Comparison of ENCODE assay signal across 28 cellular contexts in the genomic region with DNA sequence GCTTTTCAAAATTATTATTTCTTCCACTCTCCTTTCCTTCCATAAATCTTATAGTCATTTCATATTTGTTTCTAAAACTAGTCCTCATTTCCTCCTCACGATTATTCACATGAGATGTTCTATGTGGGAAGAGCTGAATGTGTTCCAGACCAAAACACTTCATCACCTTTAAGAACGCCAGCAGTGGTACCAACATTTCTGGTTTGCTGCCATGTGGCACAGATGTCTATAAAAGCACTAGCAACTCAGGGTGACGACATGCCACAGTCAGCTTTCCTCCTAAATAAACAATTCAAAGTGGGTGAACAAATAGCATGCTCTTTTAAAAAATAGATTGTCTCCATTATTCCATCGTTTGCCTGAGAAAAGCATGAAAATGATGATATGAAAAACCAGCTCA.
DNase-seq lines count a peak whose midpoint lies in the region; ATAC-seq and TF ChIP-seq lines count a peak whose summit lies in the region.
"Had no signal": no experiment of that assay in that cellular context is flagged by ENCODE, and none has a peak within 500 bp of the region (broad histone marks: within the 10 kb centered on the region; RNA-seq: fewer than 3 reads in every experiment).

No MANE protein-coding gene starts in this region.

- no peaks in the 10 kb centered on the region for H3K4me1 ChIP-seq in right atrium auricular region
- H3K4me1 ChIP-seq: adrenal gland, colonic mucosa, Peyer's patch, sigmoid colon, SJSA1, uterus had no signal

- no peaks in the 10 kb centered on the region for H3K27me3 ChIP-seq in right atrium auricular region
- H3K27me3 ChIP-seq: adrenal gland, colonic mucosa, Peyer's patch, sigmoid colon, SJSA1, uterus had no signal

- H3K36me3 ChIP-seq in right atrium auricular region = no peaks in the 10 kb centered on the region
- H3K36me3 ChIP-seq: adrenal gland, colonic mucosa, Peyer's patch, sigmoid colon, SJSA1, uterus had no signal

- no peak for TF ChIP-seq CTCF in right atrium auricular region (IDR thresholded peaks at IDR 0.05)

- H3K4me3 ChIP-seq in right atrium auricular region = no peak overlapping the region
- H3K4me3 ChIP-seq: adrenal gland, colonic mucosa, K562, Peyer's patch, sigmoid colon, SJSA1, uterus had no signal

- no peak for ATAC-seq in HG02623 (IDR thresholded peaks at IDR 0.05; ENCODE audit: unreplicated experiment)
- ATAC-seq in stimulated activated naive CD8-positive, alpha-beta T cell treated with anti-CD3 and anti-CD28 coated beads, Interleukin-15, Interleukin-2, amounts not matched to agents 100 U/mL and 50 U/mL, for 24 hours = no peak
- ATAC-seq: activated T-cell treated with anti-CD3 and anti-CD28 coated beads, Interleukin-2, amount 50 U/mL, for 72 hours; K562; stimulated activated memory B cell treated with anti-CD40 and anti-IgM and Interleukin-4, amounts not matched to agents 10 μg/mL and 1 μg/mL and 100 μg/mL, for 72 hours; T-cell had no signal

- DNase-seq in DMS53 (lab: John Stamatoyannopoulos, UW) = peak; percentile 91
- peak; percentile 1 for DNase-seq in M059J (ENCODE audit: low read depth)
- DNase-seq in SHP77 treated with DMSO at 0.1 percent for 48 hours (lab: John Stamatoyannopoulos, UW) = peak; percentile 67
- no peak for DNase-seq in right atrium auricular region (ENCODE audit: low spot score)
- DNase-seq in stimulated activated naive CD8-positive, alpha-beta T cell treated with anti-CD3 and anti-CD28 coated beads, Interleukin-15, Interleukin-2, amounts not matched to agents 100 U/mL and 50 U/mL, for 24 hours = no peak
- no peak for DNase-seq in ureter (ENCODE audit: low spot score)
- no peak for DNase-seq in COLO829 (ENCODE audit: low spot score)
- DNase-seq: activated CD4-positive, alpha-beta T cell treated with anti-CD3 and anti-CD28 coated beads, Interleukin-2, amount 50 U/mL, for 4 hours; activated naive CD4-positive, alpha-beta T cell treated with anti-CD3 and anti-CD28 coated beads for 36 hours; activated T-cell treated with anti-CD3 and anti-CD28 coated beads, Interleukin-2, amount 50 U/mL, for 72 hours; adrenal gland; CD4-positive, alpha-beta T cell; colonic mucosa; effector CD8-positive, alpha-beta T cell; foreskin melanocyte; mesenchymal stem cell; MM.1S; NCI-H1417; NCI-H524; Peyer's patch; sigmoid colon; stimulated activated CD4-positive, alpha-beta T cell treated with anti-CD3 and anti-CD28 coated beads, Interleukin-4, amount 100 ng/mL, for 4 hours; T-cell; uterus had no signal

- H3K27ac ChIP-seq in right atrium auricular region = peak overlapping the region; percentile 29 to 87
- H3K27ac ChIP-seq: adrenal gland, colonic mucosa, Peyer's patch, sigmoid colon, SJSA1, uterus had no signal

- peaks cover 0 to 18% of the 10 kb centered on the region in 2 donors for H3K9me3 ChIP-seq in right atrium auricular region
- H3K9me3 ChIP-seq: adrenal gland, colonic mucosa, Peyer's patch, sigmoid colon, SJSA1, uterus had no signal

Comparison
In these comparisons a context has a peak if more than half of its experiments do, and no peak if none do; other contexts are left out.
1. DNase-seq: peak in DMS53 (single experiment), M059J (single experiment) and SHP77 treated with DMSO at 0.1 percent for 48 hours (single experiment); none in right atrium auricular region (single experiment), stimulated activated naive CD8-positive, alpha-beta T cell treated with anti-CD3 and anti-CD28 coated beads, Interleukin-15, Interleukin-2, amounts not matched to agents 100 U/mL and 50 U/mL, for 24 hours (single experiment), ureter (single experiment) and COLO829 (single experiment).